Comparison of ENCODE assay signal across 35 cellular contexts in the genomic region with DNA sequence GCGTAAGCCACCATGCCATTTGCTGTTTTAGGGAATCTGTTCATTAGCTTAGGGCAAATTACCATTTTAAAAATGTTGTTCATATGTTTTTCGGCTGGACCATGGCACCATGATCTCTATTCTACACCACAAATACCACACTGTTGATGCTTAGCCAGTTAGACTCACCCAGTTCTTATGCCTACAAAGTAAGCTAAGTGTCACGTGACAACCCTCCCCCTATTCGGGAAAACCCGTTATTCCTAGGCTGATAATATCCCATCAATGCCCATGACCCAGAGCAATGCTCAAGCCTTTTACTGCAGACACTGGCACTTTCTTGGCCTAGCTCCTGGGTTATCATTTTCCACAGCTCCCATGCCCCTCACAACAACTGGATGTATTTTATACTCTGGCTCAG.
"Had no signal": no experiment of that assay in that cellular context is flagged by ENCODE, and none has a peak within 500 bp of the region (broad histone marks: within the 10 kb centered on the region; RNA-seq: fewer than 3 reads in every experiment).

No MANE protein-coding gene starts in this region.

- H3K9me3 ChIP-seq: MG63 had no signal

- H3K4me3 ChIP-seq: MG63 had no signal

- DNase-seq: MG63, MM.1S, MV-4-11, NCI-H1048, NCI-H1092, NCI-H1092 treated with DMSO at 0.1 percent for 48 hours, NCI-H1105, NCI-H1105 treated with DMSO at 0.1 percent for 48 hours, NCI-H1417, NCI-H1417 treated with DMSO at 0.1 percent for 48 hours, NCI-H1436, NCI-H1436 treated with DMSO at 0.1 percent for 48 hours, NCI-H146, NCI-H1694, NCI-H1694 treated with DMSO at 0.1 percent for 48 hours, NCI-H187, NCI-H187 treated with DMSO at 0.1 percent for 48 hours, NCI-H1930, NCI-H2029, NCI-H2029 treated with DMSO at 0.1 percent for 48 hours, NCI-H2081, NCI-H2081 treated with DMSO at 0.1 percent for 48 hours, NCI-H2107, NCI-H2171, NCI-H2171 treated with DMSO at 0.1 percent for 48 hours, NCI-H2227 treated with DMSO at 0.1 percent for 48 hours, NCI-H226, NCI-H345, NCI-H446, NCI-H446 treated with DMSO at 0.1 percent for 48 hours, NCI-H510A, NCI-H510A treated with DMSO at 0.1 percent for 48 hours, NCI-H524, NCI-H524 treated with DMSO at 0.1 percent for 48 hours, NCI-H526 had no signal

- H3K36me3 ChIP-seq: MG63 had no signal

- H3K27me3 ChIP-seq: MG63 had no signal
